ENCODE assay signal across 1 cellular context in genomic region chr5:57776035-57776434, GRCh38.
TF ChIP-seq lines count a peak whose summit lies in the region.

No MANE protein-coding gene starts in this region.

TF ChIP-seq in SK-N-SH treated with all-trans-retinoic acid at 6 μM for 48 hours, 23 proteins besides CTCF, POLR2A, EP300 and RAD21 (continued from another document):
- TF ChIP-seq PATZ1 (CRISPR knock-in tag; IDR thresholded peaks at IDR 0.05; ENCODE audit: borderline replicate concordance) (no peak), SNAI2 (CRISPR knock-in tag; IDR thresholded peaks at IDR 0.05) (no peak), OSR1 (CRISPR knock-in tag; IDR thresholded peaks at IDR 0.05) (no peak), PPARA (CRISPR knock-in tag; IDR thresholded peaks at IDR 0.05; ENCODE audit: borderline replicate concordance) (no peak), ZC3H10 (CRISPR knock-in tag; IDR thresholded peaks at IDR 0.05) (no peak)
